21 cellular contexts compared by ENCODE assay signal in the genomic region with DNA sequence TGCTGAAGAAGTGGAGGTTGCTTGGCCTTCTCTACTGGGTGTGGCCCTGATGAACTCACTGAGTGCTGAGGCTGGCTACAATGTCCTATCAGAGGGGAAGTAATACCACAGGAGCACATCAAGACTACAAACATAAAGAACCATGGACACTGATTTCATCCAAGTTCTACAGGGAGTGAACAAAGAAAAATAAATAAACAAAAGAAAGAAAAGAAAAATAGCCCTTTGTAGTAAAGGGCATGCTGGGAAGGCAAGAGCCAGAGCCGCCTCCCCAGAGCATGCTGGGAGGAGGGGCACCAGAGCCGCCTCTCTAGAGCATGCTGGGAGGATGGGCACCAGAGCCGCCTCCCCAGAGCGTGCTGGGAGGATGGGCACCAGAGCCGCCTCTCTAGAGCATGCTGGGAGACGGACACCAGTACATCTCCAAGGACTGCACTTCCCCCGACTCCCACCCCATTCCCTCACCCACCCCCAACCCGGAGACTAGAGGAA.
DNase-seq lines count a peak whose midpoint lies in the region; ATAC-seq and TF ChIP-seq lines count a peak whose summit lies in the region.
"Had no signal": no experiment of that assay in that cellular context is flagged by ENCODE, and none has a peak within 500 bp of the region (broad histone marks: within the 10 kb centered on the region; RNA-seq: fewer than 3 reads in every experiment).

No MANE protein-coding gene starts in this region.

- intact Hi-C loops in Calu3 (cut with micrococcal nuclease; ENCODE audit: unreplicated experiment) (no loop called here), psoas muscle (cut with DNase I) (no loop called here), aorta (cut with DNase I) (no loop called here), ovary (cut with DNase I) (no loop called here)

- no peak for TF ChIP-seq POLR2A in ovary (IDR thresholded peaks at IDR 0.05)

- H3K27me3 ChIP-seq in RWPE2 (ENCODE audit: insufficient read depth, poor library complexity, severe bottlenecking) (no peaks in the 10 kb centered on the region), foreskin keratinocyte (no peaks in the 10 kb centered on the region), psoas muscle (ENCODE audit: insufficient read depth in 3 of 3, low read length in 2 of 3) (no peaks in the 10 kb centered on the region), aorta (ENCODE audit: control insufficient read depth in 1 of 2, insufficient read depth in 2 of 2, low read length in 1 of 2) (no peaks in the 10 kb centered on the region), ovary (no peaks in the 10 kb centered on the region)
- H3K27me3 ChIP-seq: SJCRH30 had no signal

- no peaks in the 10 kb centered on the region for H3K9me3 ChIP-seq in RWPE2 (ENCODE audit: severe bottlenecking)
- peaks cover 8% of the 10 kb centered on the region for H3K9me3 ChIP-seq in psoas muscle
- no peaks in the 10 kb centered on the region for H3K9me3 ChIP-seq in aorta (ENCODE audit: control insufficient read depth, low read length)
- H3K9me3 ChIP-seq in ovary = no peaks in the 10 kb centered on the region
- H3K9me3 ChIP-seq: SJCRH30 had no signal

- H3K4me3 ChIP-seq in RWPE2 (ENCODE audit: severe bottlenecking) = no peak overlapping the region
- H3K4me3 ChIP-seq in psoas muscle = no peak overlapping the region
- H3K4me3 ChIP-seq in aorta (ENCODE audit: low read length in 2 of 2) = no peak overlapping the region
- no peak overlapping the region for H3K4me3 ChIP-seq in ovary
- H3K4me3 ChIP-seq: A549, GM23338, SJCRH30 had no signal

- H3K27ac Mint-ChIP-seq in Calu3 (ENCODE audit: unreplicated experiment) (peak overlapping the region; percentile 13), progenitor cell of endocrine pancreas (peak overlapping the region; percentile 69)
- H3K27ac Mint-ChIP-seq: CD4-positive, alpha-beta T cell; GM23338 had no signal

- ATAC-seq in RWPE2 (ENCODE audit: low read depth) (peak; percentile 11; the same call in 2 of the 3 replicates), foreskin keratinocyte (peak; percentile 40), psoas muscle (no peak), aorta (ENCODE audit: low FRiP score) (no peak)
- ATAC-seq: A549, GM23338 had no signal

- DNase-seq in Calu3 (no peak), RWPE2 (ENCODE audit: low spot score) (no peak), foreskin keratinocyte (peak in 1 of 2 donors; percentile 53), progenitor cell of endocrine pancreas (ENCODE audit: low spot score, unreplicated experiment) (no peak), psoas muscle (no peak), NCI-H1694 (lab: John Stamatoyannopoulos, UW) (no peak), aorta (no peak), ovary (no peak)
- DNase-seq: Caco-2; CD4-positive, alpha-beta T cell; GF-D8; KBM-7; NCI-H1105 treated with DMSO at 0.1 percent for 48 hours; NCI-H187; NCI-H2107; NCI-H510A; NCI-H82; RPMI8226; SJCRH30 had no signal

- no peak overlapping the region for H3K4me3 Mint-ChIP-seq in Calu3 (ENCODE audit: low read depth, unreplicated experiment)
- H3K4me3 Mint-ChIP-seq in progenitor cell of endocrine pancreas (ENCODE audit: low read depth) = no peak overlapping the region
- H3K4me3 Mint-ChIP-seq: CD4-positive, alpha-beta T cell; GM23338 had no signal

- H3K4me1 ChIP-seq in RWPE2 (ENCODE audit: insufficient read depth, poor library complexity, severe bottlenecking) (peaks cover 14% of the 10 kb centered on the region), foreskin keratinocyte (no peaks in the 10 kb centered on the region), psoas muscle (no peaks in the 10 kb centered on the region), aorta (ENCODE audit: control insufficient read depth in 1 of 2, insufficient read depth in 2 of 2, low read length in 2 of 2) (no peaks in the 10 kb centered on the region), ovary (ENCODE audit: insufficient read depth) (no peaks in the 10 kb centered on the region)
- H3K4me1 ChIP-seq: Caco-2 had no signal

- no peak for TF ChIP-seq CTCF in Calu3 (IDR thresholded peaks at IDR 0.05; ENCODE audit: unreplicated experiment)
- TF ChIP-seq CTCF in RWPE2 (IDR thresholded peaks at IDR 0.05; ENCODE audit: poor library complexity, severe bottlenecking) = no peak
- TF ChIP-seq CTCF in foreskin keratinocyte (conservative IDR thresholded peaks at IDR 0.05) = no peak
- no peak for TF ChIP-seq CTCF in progenitor cell of endocrine pancreas (IDR thresholded peaks at IDR 0.05; ENCODE audit: unreplicated experiment)
- TF ChIP-seq CTCF in psoas muscle (IDR thresholded peaks at IDR 0.05) = no peak
- TF ChIP-seq CTCF in ovary (IDR thresholded peaks at IDR 0.05) = no peak

- no TSS peak for BruUV-seq in Calu3 (replicated peaks; lab: Mats Ljungman, UMichigan)

- H3K27me3 Mint-ChIP-seq in Calu3 (ENCODE audit: unreplicated experiment) (no peaks in the 10 kb centered on the region), progenitor cell of endocrine pancreas (peaks cover 20% of the 10 kb centered on the region)

- H3K36me3 Mint-ChIP-seq in Calu3 (ENCODE audit: insufficient read depth, unreplicated experiment) (peaks cover 39% of the 10 kb centered on the region), progenitor cell of endocrine pancreas (ENCODE audit: insufficient read depth) (no peaks in the 10 kb centered on the region)

- peak overlapping the region; percentile 61 for H3K27ac ChIP-seq in RWPE2 (ENCODE audit: poor library complexity, severe bottlenecking)
- no peak overlapping the region for H3K27ac ChIP-seq in foreskin keratinocyte
- H3K27ac ChIP-seq in psoas muscle = no peak overlapping the region
- no peak overlapping the region for H3K27ac ChIP-seq in aorta (ENCODE audit: low read depth in 1 of 2, low read length in 2 of 2)
- H3K27ac ChIP-seq in ovary = no peak overlapping the region
- H3K27ac ChIP-seq: A549, SJCRH30 had no signal

- WGBS in psoas muscle, 3 donors = 93 to 98% (median 94%) methylated on average over 8 of the region's 8 CpGs
- WGBS in aorta, 2 donors = 94 to 97% methylated on average over 8 of the region's 8 CpGs
- WGBS in ovary, 3 donors = 89 to 91% (median 91%) methylated on average over 8 of the region's 8 CpGs

- H3K9me3 Mint-ChIP-seq in Calu3 (ENCODE audit: low read depth, unreplicated experiment) (peaks cover 3% of the 10 kb centered on the region), progenitor cell of endocrine pancreas (ENCODE audit: low read depth) (peaks cover 13% of the 10 kb centered on the region)
- H3K9me3 Mint-ChIP-seq: CD4-positive, alpha-beta T cell had no signal

- no peak for TF ChIP-seq EP300 in ovary (IDR thresholded peaks at IDR 0.05)

- peaks cover 23% of the 10 kb centered on the region for H3K4me1 Mint-ChIP-seq in Calu3 (ENCODE audit: low read depth, unreplicated experiment)
- peaks cover 4% of the 10 kb centered on the region for H3K4me1 Mint-ChIP-seq in progenitor cell of endocrine pancreas (ENCODE audit: low read depth)

- CTCF ChIA-PET in Calu3 (lab: Charles Lee) = no interaction called here

- H3K36me3 ChIP-seq in RWPE2 (ENCODE audit: low read depth) (no peaks in the 10 kb centered on the region), psoas muscle (ENCODE audit: insufficient read depth in 1 of 2, low read depth in 1 of 2) (no peaks in the 10 kb centered on the region), aorta (ENCODE audit: control insufficient read depth in 1 of 2, insufficient read depth in 2 of 2, low read length in 1 of 2) (no peaks in the 10 kb centered on the region), ovary (no peaks in the 10 kb centered on the region)
- H3K36me3 ChIP-seq: SJCRH30 had no signal

Comparison
In these comparisons a context has a peak if more than half of its experiments do, and no peak if none do; other contexts are left out.
1. ATAC-seq: peak in RWPE2 (single experiment) and foreskin keratinocyte (single experiment); none in psoas muscle (0 of 4) and aorta (single experiment).